In genomic region chr7:32042900-32043299, GRCh38 we compare ENCODE assay signal across 31 cellular contexts. TPM values are rescaled to one million over a fixed set of nuclear protein-coding genes. Genes with fewer than 3 reads are reported as not detected.
DNase-seq lines count a peak whose midpoint lies in the region; ATAC-seq and TF ChIP-seq lines count a peak whose summit lies in the region.
"Had no signal": no experiment of that assay in that cellular context is flagged by ENCODE, and none has a peak within 500 bp of the region (broad histone marks: within the 10 kb centered on the region; RNA-seq: fewer than 3 reads in every experiment).

No MANE protein-coding gene starts in this region.

- H3F3A ChIP-seq in SK-N-SH (replicated peaks; ENCODE audit: insufficient read depth), result no peaks in the 10 kb centered on the region

- H3K27ac Mint-ChIP-seq in chondrocyte (ENCODE audit: unreplicated experiment), result no peak overlapping the region
- no peak overlapping the region for H3K27ac Mint-ChIP-seq in activated T-helper 2 cell treated with anti-CD3 and anti-CD28 coated beads, Interferon-gamma antibody, Interleukin-2, Interleukin-4, amounts not matched to agents 10 μg/mL and 5 μg/mL and 100 μg/mL, durations not matched to agents 14 hours and 24 hours and 36 hours
- H3K27ac Mint-ChIP-seq: activated CD8-positive, alpha-beta T cell treated with anti-CD3 and anti-CD28 coated beads for 36 hours; activated naive CD4-positive, alpha-beta T cell treated with anti-CD3 and anti-CD28 coated beads, Interleukin-2, amount 50 U/mL, for 24 hours; activated T-helper 17 cell treated with anti-CD3 and anti-CD28 coated beads, Interleukin-2, amount 50 U/mL, for 72 hours; naive thymus-derived CD8-positive, alpha-beta T cell; T-helper 17 cell had no signal

- H3K4me1 Mint-ChIP-seq in chondrocyte (ENCODE audit: low read depth), result peaks cover 10% of the 10 kb centered on the region
- no peaks in the 10 kb centered on the region for H3K4me1 Mint-ChIP-seq in activated T-helper 2 cell treated with anti-CD3 and anti-CD28 coated beads, Interferon-gamma antibody, Interleukin-2, Interleukin-4, amounts not matched to agents 10 μg/mL and 5 μg/mL and 100 μg/mL, durations not matched to agents 14 hours and 24 hours and 36 hours (ENCODE audit: low read depth)
- H3K4me1 Mint-ChIP-seq: activated naive CD4-positive, alpha-beta T cell treated with anti-CD3 and anti-CD28 coated beads, Interleukin-2, amount 50 U/mL, for 24 hours; activated T-helper 17 cell treated with anti-CD3 and anti-CD28 coated beads, Interleukin-2, amount 50 U/mL, for 72 hours; naive thymus-derived CD8-positive, alpha-beta T cell; T-helper 17 cell had no signal

- TF ChIP-seq EP300 in SK-N-SH (IDR thresholded peaks at IDR 0.05; ENCODE audit: borderline replicate concordance in 1 of 2, low read depth in 1 of 2, low read length in 1 of 2) (no peak), sigmoid colon (IDR thresholded peaks at IDR 0.05) (no peak)

- H3K4me1 ChIP-seq in SK-N-SH (ENCODE audit: control insufficient read depth in 1 of 2, insufficient read depth in 2 of 2, low read depth in 1 of 2, low read length in 1 of 2), result no peaks in the 10 kb centered on the region; a peak in 1 of 4 replicates
- H3K4me1 ChIP-seq in left ventricle myocardium inferior, result peaks cover 95% of the 10 kb centered on the region
- H3K4me1 ChIP-seq in sigmoid colon, result peaks cover 0 to 15% (median 8%) of the 10 kb centered on the region in 4 donors
- H3K4me1 ChIP-seq: BE2C, breast epithelium, vagina had no signal

- H3K9me3 ChIP-seq in SK-N-SH (no peaks in the 10 kb centered on the region), left ventricle myocardium inferior (replicated peaks) (no peaks in the 10 kb centered on the region), sigmoid colon (no peaks in the 10 kb centered on the region)
- H3K9me3 ChIP-seq: BE2C, breast epithelium, SJSA1, vagina had no signal

- no peak overlapping the region for H2AFZ ChIP-seq in SK-N-SH (ENCODE audit: low read depth)

- no peak for TF ChIP-seq POLR2A in sigmoid colon (IDR thresholded peaks at IDR 0.05)

- no peak overlapping the region for H3K27ac ChIP-seq in SK-N-SH (ENCODE audit: low read depth in 2 of 2, low read length in 1 of 2)
- peak overlapping the region; percentile 24 for H3K27ac ChIP-seq in left ventricle myocardium inferior (replicated peaks)
- H3K27ac ChIP-seq in sigmoid colon, result no peak overlapping the region
- H3K27ac ChIP-seq: breast epithelium, SJSA1, skin epidermis, vagina had no signal

- H3K36me3 Mint-ChIP-seq in chondrocyte (ENCODE audit: low read depth), result peaks cover 2% of the 10 kb centered on the region
- H3K36me3 Mint-ChIP-seq in activated T-helper 2 cell treated with anti-CD3 and anti-CD28 coated beads, Interferon-gamma antibody, Interleukin-2, Interleukin-4, amounts not matched to agents 10 μg/mL and 5 μg/mL and 100 μg/mL, durations not matched to agents 14 hours and 24 hours and 36 hours (ENCODE audit: low read depth), result no peaks in the 10 kb centered on the region
- H3K36me3 Mint-ChIP-seq: activated naive CD4-positive, alpha-beta T cell treated with anti-CD3 and anti-CD28 coated beads, Interleukin-2, amount 50 U/mL, for 24 hours; naive thymus-derived CD8-positive, alpha-beta T cell had no signal

- H3K9me3 Mint-ChIP-seq in chondrocyte (ENCODE audit: low read depth), result no peaks in the 10 kb centered on the region
- no peaks in the 10 kb centered on the region for H3K9me3 Mint-ChIP-seq in activated T-helper 2 cell treated with anti-CD3 and anti-CD28 coated beads, Interferon-gamma antibody, Interleukin-2, Interleukin-4, amounts not matched to agents 10 μg/mL and 5 μg/mL and 100 μg/mL, durations not matched to agents 14 hours and 24 hours and 36 hours
- H3K9me3 Mint-ChIP-seq: activated CD8-positive, alpha-beta T cell treated with anti-CD3 and anti-CD28 coated beads for 36 hours; activated naive CD4-positive, alpha-beta T cell treated with anti-CD3 and anti-CD28 coated beads, Interleukin-2, amount 50 U/mL, for 24 hours; H9 had no signal

- H3K79me2 ChIP-seq in SK-N-SH (ENCODE audit: insufficient read depth), result no peaks in the 10 kb centered on the region

- CTCF ChIA-PET in SK-N-SH (lab: Yijun Ruan, JAX), result no interaction called here

- no peak overlapping the region for H3K9ac ChIP-seq in SK-N-SH

- no peaks in the 10 kb centered on the region for H3K27me3 Mint-ChIP-seq in chondrocyte (ENCODE audit: low read depth)
- no peaks in the 10 kb centered on the region for H3K27me3 Mint-ChIP-seq in activated T-helper 2 cell treated with anti-CD3 and anti-CD28 coated beads, Interferon-gamma antibody, Interleukin-2, Interleukin-4, amounts not matched to agents 10 μg/mL and 5 μg/mL and 100 μg/mL, durations not matched to agents 14 hours and 24 hours and 36 hours (ENCODE audit: low read depth)
- H3K27me3 Mint-ChIP-seq: activated CD8-positive, alpha-beta T cell treated with anti-CD3 and anti-CD28 coated beads for 36 hours; activated naive CD4-positive, alpha-beta T cell treated with anti-CD3 and anti-CD28 coated beads, Interleukin-2, amount 50 U/mL, for 24 hours; activated T-helper 17 cell treated with anti-CD3 and anti-CD28 coated beads, Interleukin-2, amount 50 U/mL, for 72 hours; naive thymus-derived CD8-positive, alpha-beta T cell; T-helper 17 cell had no signal

- H3K4me2 ChIP-seq in SK-N-SH, result no peak overlapping the region

- H3K4me3 ChIP-seq in SK-N-SH (ENCODE audit: low read depth in 2 of 2, low read length in 1 of 2), result no peak overlapping the region
- H3K4me3 ChIP-seq in left ventricle myocardium inferior, result no peak overlapping the region
- H3K4me3 ChIP-seq in sigmoid colon, result no peak overlapping the region
- H3K4me3 ChIP-seq: breast epithelium, SJSA1, skin epidermis, vagina had no signal

- H4K20me1 ChIP-seq in SK-N-SH (ENCODE audit: insufficient read depth), result no peaks in the 10 kb centered on the region

- H3K27me3 ChIP-seq in SK-N-SH (ENCODE audit: insufficient read depth), result no peaks in the 10 kb centered on the region
- H3K27me3 ChIP-seq in left ventricle myocardium inferior (ENCODE audit: low read depth), result no peaks in the 10 kb centered on the region
- no peaks in the 10 kb centered on the region for H3K27me3 ChIP-seq in sigmoid colon
- H3K27me3 ChIP-seq: breast epithelium, SJSA1, vagina had no signal

- no peaks in the 10 kb centered on the region for H3K9me2 ChIP-seq in SK-N-SH

- POLR2A ChIA-PET in SK-N-SH (lab: Yijun Ruan, JAX), result no interaction called here

- H3K4me3 Mint-ChIP-seq in chondrocyte (ENCODE audit: unreplicated experiment), result no peak overlapping the region
- H3K4me3 Mint-ChIP-seq in activated T-helper 2 cell treated with anti-CD3 and anti-CD28 coated beads, Interferon-gamma antibody, Interleukin-2, Interleukin-4, amounts not matched to agents 10 μg/mL and 5 μg/mL and 100 μg/mL, durations not matched to agents 14 hours and 24 hours and 36 hours (ENCODE audit: low read depth), result no peak overlapping the region
- H3K4me3 Mint-ChIP-seq: activated CD8-positive, alpha-beta T cell treated with anti-CD3 and anti-CD28 coated beads for 36 hours; activated naive CD4-positive, alpha-beta T cell treated with anti-CD3 and anti-CD28 coated beads, Interleukin-2, amount 50 U/mL, for 24 hours; activated T-helper 17 cell treated with anti-CD3 and anti-CD28 coated beads, Interleukin-2, amount 50 U/mL, for 72 hours; H9; naive thymus-derived CD8-positive, alpha-beta T cell; T-helper 17 cell had no signal

- DNase-seq in AML-193 (lab: John Stamatoyannopoulos, UW) (peak; percentile 5 to 27), SK-N-SH (no peak), left ventricle myocardium inferior (no peak), chondrocyte (ENCODE audit: low spot score) (no peak), MV-4-11 (lab: John Stamatoyannopoulos, UW) (no peak), sigmoid colon (no peak)
- DNase-seq in activated T-helper 2 cell treated with anti-CD3 and anti-CD28 coated beads, Interferon-gamma antibody, Interleukin-2, Interleukin-4, amounts not matched to agents 10 μg/mL and 5 μg/mL and 100 μg/mL, durations not matched to agents 14 hours and 24 hours and 36 hours (ENCODE audit: low spot score), result no peak
- DNase-seq: activated CD8-positive, alpha-beta T cell treated with anti-CD3 and anti-CD28 coated beads for 36 hours; amygdala; BE2C; DMS79; effector memory CD4-positive, alpha-beta T cell; erythroblast; GF-D8; H9; naive thymus-derived CD8-positive, alpha-beta T cell; NCI-H1105; NCI-H187 treated with DMSO at 0.1 percent for 48 hours; NCI-H526; occipital lobe; stimulated activated naive CD8-positive, alpha-beta T cell treated with anti-CD3 and anti-CD28 coated beads, Interleukin-15, Interleukin-2, amounts not matched to agents 100 U/mL and 50 U/mL, for 24 hours; T-helper 17 cell had no signal

- intact Hi-C loops in left ventricle myocardium inferior (cut with micrococcal nuclease) (no loop called here), sigmoid colon (cut with DNase I) (no loop called here)
- intact Hi-C loops in activated T-helper 2 cell treated with anti-CD3 and anti-CD28 coated beads, Interferon-gamma antibody, Interleukin-2, Interleukin-4, amounts not matched to agents 10 μg/mL and 5 μg/mL and 100 μg/mL, durations not matched to agents 14 hours and 24 hours and 36 hours (cut with micrococcal nuclease), result no loop called here

- no peaks in the 10 kb centered on the region for H3K36me3 ChIP-seq in SK-N-SH (replicated peaks in 1 of 2; ENCODE audit: control insufficient read depth in 1 of 2, insufficient read depth in 2 of 2, low read length in 1 of 2)
- no peaks in the 10 kb centered on the region for H3K36me3 ChIP-seq in left ventricle myocardium inferior
- no peaks in the 10 kb centered on the region for H3K36me3 ChIP-seq in sigmoid colon
- H3K36me3 ChIP-seq: BE2C, breast epithelium, SJSA1, vagina had no signal

- WGBS in SK-N-SH (ENCODE audit: low lambda C conversion rate), result 17% methylated on average over 5 of the region's 5 CpGs
- 89% methylated on average over 5 of the region's 5 CpGs for WGBS in sigmoid colon, 2 donors

- 0 out of 2 replicates have a peak, but pooled peaks have one; percentile 14 for TF ChIP-seq RAD21 in SK-N-SH (IDR thresholded peaks at IDR 0.05; ENCODE audit: low read length)

- 0 out of 2 replicates have a peak, but pooled peaks have one; percentile 22 for TF ChIP-seq CTCF in SK-N-SH (IDR thresholded peaks at IDR 0.05)
- peak; percentile 21 for TF ChIP-seq CTCF in left ventricle myocardium inferior (IDR thresholded peaks at IDR 0.05; ENCODE audit: borderline replicate concordance)
- TF ChIP-seq CTCF in chondrocyte (IDR thresholded peaks at IDR 0.05), result no peak
- no peak for TF ChIP-seq CTCF in sigmoid colon (IDR thresholded peaks at IDR 0.05)

- peak; percentile 13 for ATAC-seq in GM18873 (IDR thresholded peaks at IDR 0.05; ENCODE audit: low FRiP score, unreplicated experiment)
- ATAC-seq: activated CD8-positive, alpha-beta T cell treated with anti-CD3 and anti-CD28 coated beads for 36 hours; activated T-helper 17 cell treated with anti-CD3 and anti-CD28 coated beads, Interleukin-2, amount 50 U/mL, for 72 hours; left lobe of liver; naive thymus-derived CD8-positive, alpha-beta T cell; stimulated activated naive CD8-positive, alpha-beta T cell treated with anti-CD3 and anti-CD28 coated beads, Interleukin-15, Interleukin-2, amounts not matched to agents 100 U/mL and 50 U/mL, for 24 hours; T-helper 17 cell had no signal

RNA-seq across cellular contexts. Expression of gene PDE1C, which starts 27.3 kb away (rescaled TPM):
- polyA plus RNA-seq in SK-N-SH (2012; rRNA removed) (4.6 and 7.3 TPM in 2 replicates), sigmoid colon (1 to 10 TPM in 1 of 3 donors, under 1 TPM in 2; under 0.01 to 1.4 (median 0.99) TPM)
- 5.3 and 6.3 TPM in 2 replicates for polyA plus RNA-seq in SK-N-SH (2012; cell fraction: cytosol; rRNA removed)
- 13.8 and 19.1 TPM in 2 replicates for polyA plus RNA-seq in SK-N-SH (2012; cell fraction: nucleus; rRNA removed)
- total RNA-seq in left ventricle myocardium inferior (207 TPM), chondrocyte (53.2 to 54.6 TPM (median 53.5 TPM) in 3 replicates), sigmoid colon (10 to 100 TPM in 3 of 4 donors, 1 to 10 TPM in 1; 5.9 to 19.4 (median 12.3) TPM)
- not detected in 2 replicates for total RNA-seq in activated T-helper 2 cell treated with anti-CD3 and anti-CD28 coated beads, Interferon-gamma antibody, Interleukin-2, Interleukin-4, amounts not matched to agents 10 μg/mL and 5 μg/mL and 100 μg/mL, durations not matched to agents 14 hours and 24 hours and 36 hours
- total RNA-seq: A673; activated CD8-positive, alpha-beta T cell treated with anti-CD3 and anti-CD28 coated beads for 36 hours; activated T-helper 17 cell treated with anti-CD3 and anti-CD28 coated beads, Interleukin-2, amount 50 U/mL, for 72 hours; naive thymus-derived CD8-positive, alpha-beta T cell; T-helper 17 cell had no signal
- polyA plus RNA-seq: naive thymus-derived CD8-positive, alpha-beta T cell had no signal

Comparison
In these comparisons a context has a peak if more than half of its experiments do, and no peak if none do; other contexts are left out.
1. DNase-seq: peak in AML-193 (2 of 2); none in SK-N-SH (single experiment), left ventricle myocardium inferior (single experiment), chondrocyte (single experiment), activated T-helper 2 cell treated with anti-CD3 and anti-CD28 coated beads, Interferon-gamma antibody, Interleukin-2, Interleukin-4, amounts not matched to agents 10 μg/mL and 5 μg/mL and 100 μg/mL, durations not matched to agents 14 hours and 24 hours and 36 hours (single experiment), MV-4-11 (single experiment) and sigmoid colon (single experiment).
2. CTCF ChIP-seq: peak in SK-N-SH (single experiment) and left ventricle myocardium inferior (single experiment); none in chondrocyte (single experiment) and sigmoid colon (0 of 4).